In the genomic region with DNA sequence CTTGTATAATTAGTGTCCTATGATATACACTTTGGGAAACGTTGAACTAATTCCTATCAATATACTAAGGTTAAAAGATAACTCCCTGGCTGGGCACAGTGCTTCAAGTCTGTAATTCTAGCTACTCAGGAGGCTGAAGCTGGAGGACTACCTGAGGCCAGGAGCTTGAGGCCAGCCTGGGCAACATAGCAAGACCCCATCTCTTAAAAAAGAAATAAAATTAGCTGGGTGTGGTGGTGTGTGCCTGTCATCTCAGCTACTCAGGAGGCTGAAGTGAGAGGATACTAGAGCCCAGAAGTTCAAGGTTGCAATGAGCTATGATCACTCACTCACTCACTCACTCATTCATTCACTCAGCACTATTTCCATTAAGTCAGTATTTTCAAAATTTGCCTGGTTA, we compare ENCODE assay signal across 18 cellular contexts. TPM values are rescaled to one million over a fixed set of nuclear protein-coding genes. Genes with fewer than 3 reads are reported as not detected.
DNase-seq lines count a peak whose midpoint lies in the region; ATAC-seq, FAIRE-seq and TF ChIP-seq lines count a peak whose summit lies in the region.
"Had no signal": no experiment of that assay in that cellular context is flagged by ENCODE, and none has a peak within 500 bp of the region (broad histone marks: within the 10 kb centered on the region; RNA-seq: fewer than 3 reads in every experiment).

No MANE protein-coding gene starts in this region.

- DNase-seq in HepG2 (ENCODE audit: low spot score) (no peak), right lobe of liver (no peak), WTC11 (ENCODE audit: low spot score) (no peak), GDM1 (lab: John Stamatoyannopoulos, UW) (no peak)
- DNase-seq: AML-193; Caco-2; Calu3; CD4-positive, alpha-beta T cell; CD8-positive, alpha-beta T cell; DMS79 treated with DMSO at 0.1 percent for 48 hours had no signal

- H3K4me1 ChIP-seq in HepG2 (ENCODE audit: insufficient read depth, low read length) (peaks cover 9% of the 10 kb centered on the region; the same call in 1 of the 2 replicates), right lobe of liver (no peaks in the 10 kb centered on the region), neutrophil (ENCODE audit: control insufficient read depth in 1 of 2, insufficient read depth in 1 of 2, low read depth in 1 of 2, low read length in 1 of 2) (no peaks in the 10 kb centered on the region)
- H3K4me1 ChIP-seq: A549, Caco-2 had no signal

- H3K27me3 ChIP-seq in HepG2 (ENCODE audit: control insufficient read depth in 1 of 2, insufficient read depth in 2 of 2, low read length in 2 of 2) (no peaks in the 10 kb centered on the region), right lobe of liver (no peaks in the 10 kb centered on the region), neutrophil (no peaks in the 10 kb centered on the region)
- H3K27me3 ChIP-seq: BLaER1 treated with 17β-estradiol and CSF1 and Interleukin-3, amounts not matched to agents 10 nM and 100 nM had no signal

- TF ChIP-seq EP300 in HepG2 (IDR thresholded peaks at IDR 0.05; ENCODE audit: low read depth in 2 of 2, low read length in 2 of 2) (no peak), HepG2 (CRISPR knock-in tag; IDR thresholded peaks at IDR 0.05; ENCODE audit: borderline replicate concordance) (no peak)

- TF ChIP-seq CTCF in HepG2 (CRISPR knock-in tag; IDR thresholded peaks at IDR 0.05) (no peak), right lobe of liver (IDR thresholded peaks at IDR 0.05) (no peak), WTC11 (IDR thresholded peaks at IDR 0.05) (no peak), neutrophil (IDR thresholded peaks at IDR 0.05) (no peak)

- no peaks in the 10 kb centered on the region for H4K20me1 ChIP-seq in HepG2 (ENCODE audit: insufficient read depth, low read length)

- no peaks in the 10 kb centered on the region for H3K36me3 Mint-ChIP-seq in WTC11

- H3K4me3 ChIP-seq in HepG2 (replicated peaks in 1 of 3; ENCODE audit: insufficient read depth in 1 of 3, low read depth in 2 of 3, low read length in 3 of 3) (no peak overlapping the region), right lobe of liver (no peak overlapping the region), neutrophil (ENCODE audit: low read depth in 1 of 2, low read length in 1 of 2) (no peak overlapping the region)
- H3K4me3 ChIP-seq: A549; BLaER1 treated with 17β-estradiol and CSF1 and Interleukin-3, amounts not matched to agents 10 nM and 100 nM; GM12878 had no signal

- H3K9ac ChIP-seq in HepG2 (ENCODE audit: insufficient read depth, low read depth, low read length), result no peak overlapping the region
- H3K9ac ChIP-seq: BLaER1 treated with 17β-estradiol and CSF1 and Interleukin-3, amounts not matched to agents 10 nM and 100 nM had no signal

- no peak overlapping the region for H3K27ac Mint-ChIP-seq in WTC11
- H3K27ac Mint-ChIP-seq: B cell; CD4-positive, alpha-beta T cell had no signal

- no peaks in the 10 kb centered on the region for H3K27me3 Mint-ChIP-seq in WTC11 (ENCODE audit: low read depth)
- H3K27me3 Mint-ChIP-seq: B cell; CD4-positive, alpha-beta T cell had no signal

- intact Hi-C loops in HepG2 (cut with micrococcal nuclease; ENCODE audit: unreplicated experiment) (no loop called here), right lobe of liver (cut with DNase I) (no loop called here)

- no peak for FAIRE-seq in HepG2 (lab: Jason Lieb, UNC)
- FAIRE-seq: A549, GM12878 had no signal

- no peaks in the 10 kb centered on the region for H3K9me3 ChIP-seq in HepG2 (ENCODE audit: low read length)
- no peaks in the 10 kb centered on the region for H3K9me3 ChIP-seq in right lobe of liver
- no peaks in the 10 kb centered on the region for H3K9me3 ChIP-seq in neutrophil
- H3K9me3 ChIP-seq: A549, Caco-2 had no signal

- TF ChIP-seq RAD21 in HepG2 (CRISPR knock-in tag; IDR thresholded peaks at IDR 0.05), result no peak

- no peaks in the 10 kb centered on the region for H3K4me1 Mint-ChIP-seq in WTC11

- WGBS in HepG2 (ENCODE audit: low lambda C conversion rate), result 96% methylated on average over 1 of the region's 1 CpG
- WGBS in right lobe of liver (ENCODE audit: insufficient coverage, low coverage, low lambda C conversion rate, missing lambda C conversion rate), result 93% methylated on average over 1 of the region's 1 CpG

- H3K9me3 Mint-ChIP-seq in WTC11, result peaks cover 9% of the 10 kb centered on the region
- H3K9me3 Mint-ChIP-seq: CD4-positive, alpha-beta T cell; CD8-positive, alpha-beta T cell had no signal

- POLR2A ChIA-PET in HepG2 (lab: Yijun Ruan, JAX), result no interaction called here
- POLR2A ChIA-PET in WTC11 (lab: Charles Lee), result no interaction called here

- H3K36me3 ChIP-seq in HepG2 (replicated peaks in 1 of 2; ENCODE audit: control insufficient read depth in 1 of 2, insufficient read depth in 2 of 2, low read length in 2 of 2) (no peaks in the 10 kb centered on the region), right lobe of liver (no peaks in the 10 kb centered on the region), neutrophil (no peaks in the 10 kb centered on the region)

- no peak overlapping the region for H3K4me2 ChIP-seq in HepG2 (ENCODE audit: low read depth, low read length)
- H3K4me2 ChIP-seq: A549; BLaER1 treated with 17β-estradiol and CSF1 and Interleukin-3, amounts not matched to agents 10 nM and 100 nM had no signal

- H3K27ac ChIP-seq in HepG2 (ENCODE audit: extremely low read length, insufficient read depth, low read length) (no peak overlapping the region), right lobe of liver (no peak overlapping the region), neutrophil (peak overlapping the region; percentile 1)
- H3K27ac ChIP-seq: 22Rv1; A549; BLaER1 treated with 17β-estradiol and CSF1 and Interleukin-3, amounts not matched to agents 10 nM and 100 nM; C4-2B had no signal

- TF ChIP-seq POLR2A in HepG2 (IDR thresholded peaks at IDR 0.05; ENCODE audit: insufficient read depth in 1 of 2, low read depth in 2 of 2, low read length in 2 of 2), result no peak
- no peak for TF ChIP-seq POLR2A in right lobe of liver (IDR thresholded peaks at IDR 0.05)

- in situ Hi-C loops in HepG2 (cut with HindIII; ENCODE audit: extremely low pct_ligation_motif_present, low pct_unique_long_range_greater_than_20kb), result no loop called here

- H3K4me3 Mint-ChIP-seq in WTC11, result no peak overlapping the region
- H3K4me3 Mint-ChIP-seq: B cell; CD4-positive, alpha-beta T cell; CD8-positive, alpha-beta T cell had no signal

- BruUV-seq in HepG2 (replicated peaks; lab: Mats Ljungman, UMichigan), result no TSS peak

- ATAC-seq in HepG2 (no peak), right lobe of liver (no peak), WTC11 (no peak), HG03045 (IDR thresholded peaks at IDR 0.05; ENCODE audit: unreplicated experiment) (no peak)
- ATAC-seq: A549; CD8-positive, alpha-beta T cell; GM12878 had no signal

- CTCF ChIA-PET in HepG2 (lab: Yijun Ruan, JAX; ENCODE audit: low intra/inter-chr PET ratio, low total read pairs), result no interaction called here
- CTCF ChIA-PET in WTC11 (lab: Charles Lee), result no interaction called here

- H2AFZ ChIP-seq in HepG2 (ENCODE audit: low read length), result no peak overlapping the region

- no peaks in the 10 kb centered on the region for H3K79me2 ChIP-seq in HepG2 (ENCODE audit: insufficient read depth, low read length)

RNA-seq across cellular contexts. Expression of a gene that starts 55.2 kb away (rescaled TPM):
- total RNA-seq in HepG2 (2016; rRNA removed; fragmentation: Illumina TruSeq; extraction: Trizol) (10.1 and 15.2 TPM in 2 replicates), right lobe of liver (10 to 100 TPM in 1 of 6 experiments, 1 to 10 TPM in 5; 5.6 to 10.9 (median 7.5) TPM), WTC11 (2021) (13.3 to 16.2 TPM (median 14.7 TPM) in 3 replicates)
- total RNA-seq in HepG2 (2016; cell fraction: cytosol; rRNA removed; fragmentation: Illumina TruSeq; extraction: Trizol; ENCODE audit: low read depth), result 4.0 and 4.3 TPM in 2 replicates
- total RNA-seq in HepG2 (2016; cell fraction: insoluble cytoplasmic fraction; rRNA removed; fragmentation: Illumina TruSeq; extraction: Trizol), result 8.1 and 13.4 TPM in 2 replicates
- 4.4 and 5.1 TPM in 2 replicates for total RNA-seq in HepG2 (2016; cell fraction: membrane; rRNA removed; fragmentation: Illumina TruSeq; extraction: Trizol)
- total RNA-seq in HepG2 (2016; cell fraction: nucleus; rRNA removed; fragmentation: Illumina TruSeq; extraction: Trizol), result 25.8 and 28.6 TPM in 2 replicates
- 27.9 and 30.1 TPM in 2 replicates for polyA plus RNA-seq in HepG2 (2011; rRNA removed)
- polyA plus RNA-seq in HepG2 (2011; cell fraction: cytosol; rRNA removed), result 10.5 and 15.8 TPM in 2 replicates
- polyA plus RNA-seq in HepG2 (2011; cell fraction: nucleus; rRNA removed), result 42.9 and 51.0 TPM in 2 replicates
- 14.8 and 19.1 TPM in 2 replicates for polyA plus RNA-seq in HepG2 (2012)
- polyA plus RNA-seq in HepG2 (2016; cell fraction: cytosol; fragmentation: Illumina TruSeq; extraction: Trizol; ENCODE audit: low read depth), result 0.58 and 0.65 TPM in 2 replicates
- 5.6 and 6.4 TPM in 2 replicates for polyA plus RNA-seq in HepG2 (2016; cell fraction: insoluble cytoplasmic fraction; fragmentation: Illumina TruSeq; extraction: Trizol; ENCODE audit: low read depth)
- 1.8 and 2.1 TPM in 2 replicates for polyA plus RNA-seq in HepG2 (2016; cell fraction: membrane; fragmentation: Illumina TruSeq; extraction: Trizol; ENCODE audit: low read depth)
- polyA plus RNA-seq in HepG2 (2016; cell fraction: nucleus; fragmentation: Illumina TruSeq; extraction: Trizol; ENCODE audit: insufficient read depth, low read depth), result 29.7 and 46.7 TPM in 2 replicates
- 55.1 and 86.0 TPM in 2 replicates for polyA minus RNA-seq in HepG2 (2011; rRNA and poly(A)+ RNA removed; ENCODE audit: low replicate concordance)
- 29.2 and 32.6 TPM in 2 replicates for polyA minus RNA-seq in HepG2 (2011; cell fraction: cytosol; rRNA and poly(A)+ RNA removed)
- 93.5 and 132 TPM in 2 replicates for polyA minus RNA-seq in HepG2 (2011; cell fraction: nucleus; rRNA and poly(A)+ RNA removed)

RNA-seq across cellular contexts. Expression of a gene that starts 57.6 kb away (rescaled TPM):
- 104 and 113 TPM in 2 replicates for total RNA-seq in HepG2 (2016; rRNA removed; fragmentation: Illumina TruSeq; extraction: Trizol)
- total RNA-seq in HepG2 (2016; cell fraction: cytosol; rRNA removed; fragmentation: Illumina TruSeq; extraction: Trizol; ENCODE audit: low read depth), result 43.3 and 46.4 TPM in 2 replicates
- total RNA-seq in HepG2 (2016; cell fraction: insoluble cytoplasmic fraction; rRNA removed; fragmentation: Illumina TruSeq; extraction: Trizol), result 107 and 110 TPM in 2 replicates
- 61.7 and 67.5 TPM in 2 replicates for total RNA-seq in HepG2 (2016; cell fraction: membrane; rRNA removed; fragmentation: Illumina TruSeq; extraction: Trizol)
- 78.5 and 81.5 TPM in 2 replicates for total RNA-seq in HepG2 (2016; cell fraction: nucleus; rRNA removed; fragmentation: Illumina TruSeq; extraction: Trizol)
- 63.7 and 66.9 TPM in 2 replicates for polyA plus RNA-seq in HepG2 (2011; rRNA removed)
- polyA plus RNA-seq in HepG2 (2011; cell fraction: cytosol; rRNA removed), result 82.0 and 84.9 TPM in 2 replicates
- polyA plus RNA-seq in HepG2 (2011; cell fraction: nucleus; rRNA removed), result 31.6 and 32.8 TPM in 2 replicates
- 66.4 and 67.0 TPM in 2 replicates for polyA plus RNA-seq in HepG2 (2012)
- 42.5 and 45.7 TPM in 2 replicates for polyA plus RNA-seq in HepG2 (2016; cell fraction: cytosol; fragmentation: Illumina TruSeq; extraction: Trizol; ENCODE audit: low read depth)
- 115 and 118 TPM in 2 replicates for polyA plus RNA-seq in HepG2 (2016; cell fraction: insoluble cytoplasmic fraction; fragmentation: Illumina TruSeq; extraction: Trizol; ENCODE audit: low read depth)
- 55.7 and 60.8 TPM in 2 replicates for polyA plus RNA-seq in HepG2 (2016; cell fraction: membrane; fragmentation: Illumina TruSeq; extraction: Trizol; ENCODE audit: low read depth)
- polyA plus RNA-seq in HepG2 (2016; cell fraction: nucleus; fragmentation: Illumina TruSeq; extraction: Trizol; ENCODE audit: insufficient read depth, low read depth), result 117 and 119 TPM in 2 replicates
- 22.8 and 42.2 TPM in 2 replicates for polyA minus RNA-seq in HepG2 (2011; rRNA and poly(A)+ RNA removed; ENCODE audit: low replicate concordance)
- 20.5 and 29.3 TPM in 2 replicates for polyA minus RNA-seq in HepG2 (2011; cell fraction: cytosol; rRNA and poly(A)+ RNA removed)
- 22.3 and 22.8 TPM in 2 replicates for polyA minus RNA-seq in HepG2 (2011; cell fraction: nucleus; rRNA and poly(A)+ RNA removed)
- 100 to 1,000 TPM in 1 of 6 experiments, 10 to 100 TPM in 5; 39.3 to 111 (median 49.7) TPM for total RNA-seq in right lobe of liver
- 96.8 to 102 TPM (median 97.0 TPM) in 3 replicates for total RNA-seq in WTC11 (2021)
